ENCODE assay signal across 35 cellular contexts in the genomic region with DNA sequence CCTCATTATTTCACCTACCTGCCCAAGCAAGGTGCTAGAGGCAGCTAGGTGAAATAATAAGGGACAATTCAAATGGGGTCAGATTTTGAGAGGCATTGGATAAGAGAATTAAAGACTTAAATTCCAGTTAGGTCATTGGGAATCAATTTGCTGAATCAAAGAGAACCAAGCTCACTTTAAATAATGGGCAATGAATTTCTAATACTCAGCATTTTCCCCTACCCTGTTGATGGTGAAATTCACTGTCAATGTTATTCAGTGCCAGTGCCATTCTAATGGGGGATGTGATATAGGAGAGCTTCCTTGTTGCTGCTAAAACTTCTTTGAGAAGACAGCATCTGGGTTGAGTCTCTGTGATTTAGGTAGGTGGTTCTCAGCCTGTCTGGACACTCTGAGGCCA.
"Had no signal": no experiment of that assay in that cellular context is flagged by ENCODE, and none has a peak within 500 bp of the region (broad histone marks: within the 10 kb centered on the region; RNA-seq: fewer than 3 reads in every experiment).

No MANE protein-coding gene starts in this region.

- H3K4me3 ChIP-seq: MG63 had no signal

- H3K9me3 ChIP-seq: MG63 had no signal

- H3K27me3 ChIP-seq: MG63 had no signal

- DNase-seq: Kasumi-1, MG63, MM.1S, MV-4-11, NCI-H1048, NCI-H1092, NCI-H1092 treated with DMSO at 0.1 percent for 48 hours, NCI-H1105, NCI-H1105 treated with DMSO at 0.1 percent for 48 hours, NCI-H1417, NCI-H1417 treated with DMSO at 0.1 percent for 48 hours, NCI-H1436, NCI-H1436 treated with DMSO at 0.1 percent for 48 hours, NCI-H146, NCI-H1694, NCI-H1694 treated with DMSO at 0.1 percent for 48 hours, NCI-H187, NCI-H187 treated with DMSO at 0.1 percent for 48 hours, NCI-H1930, NCI-H2029, NCI-H2029 treated with DMSO at 0.1 percent for 48 hours, NCI-H2081, NCI-H2081 treated with DMSO at 0.1 percent for 48 hours, NCI-H2107, NCI-H2171, NCI-H2171 treated with DMSO at 0.1 percent for 48 hours, NCI-H2227 treated with DMSO at 0.1 percent for 48 hours, NCI-H226, NCI-H345, NCI-H446, NCI-H446 treated with DMSO at 0.1 percent for 48 hours, NCI-H510A, NCI-H510A treated with DMSO at 0.1 percent for 48 hours, NCI-H524, NCI-H526 had no signal

- H3K36me3 ChIP-seq: MG63 had no signal
